Comparison of ENCODE assay signal across 8 cellular contexts in genomic region chr17:74296548-74296936, GRCh38. TPM values are rescaled to one million over a fixed set of nuclear protein-coding genes. Genes with fewer than 3 reads are reported as not detected.
DNase-seq lines count a peak whose midpoint lies in the region; ATAC-seq, FAIRE-seq and TF ChIP-seq lines count a peak whose summit lies in the region.

No MANE protein-coding gene starts in this region.

- BruUV-seq in endothelial cell of umbilical vein (replicated peaks; lab: Mats Ljungman, UMichigan): no TSS peak

- no peak overlapping the region for H2AFZ ChIP-seq in endothelial cell of umbilical vein (ENCODE audit: low read depth, low read length)

- no peaks in the 10 kb centered on the region for H3K9me1 ChIP-seq in endothelial cell of umbilical vein (replicated peaks; ENCODE audit: control insufficient read depth, extremely low read depth, insufficient read depth, low read length)

- peak; percentile 34 to 74 (median 38) for DNase-seq in NCI-H1417 (lab: John Stamatoyannopoulos, UW)
- DNase-seq in NCI-H1417 treated with DMSO at 0.1 percent for 48 hours (lab: John Stamatoyannopoulos, UW): no peak
- DNase-seq in Jurkat, Clone E6-1 (ENCODE audit: low read depth, low spot score): peak; percentile 26
- DNase-seq in SW480 (ENCODE audit: low spot score): peak; percentile 65
- DNase-seq in endothelial cell of umbilical vein (ENCODE audit: low read depth, low spot score): peak; percentile 7
- DNase-seq in myocyte (ENCODE audit: low read depth): peak; percentile 21
- DNase-seq in mesenteric fat pad (ENCODE audit: low spot score): no peak

- ATAC-seq in GM21515 (IDR thresholded peaks at IDR 0.05; ENCODE audit: unreplicated experiment): no peak

- no peaks in the 10 kb centered on the region for H3K36me3 ChIP-seq in endothelial cell of umbilical vein (ENCODE audit: control insufficient read depth in 2 of 2, extremely low read depth in 1 of 2, insufficient read depth in 2 of 2, low read length in 2 of 2)

- FAIRE-seq in endothelial cell of umbilical vein (lab: Jason Lieb, UNC): peak; percentile 72

- H3K27me3 ChIP-seq in endothelial cell of umbilical vein (ENCODE audit: control insufficient read depth in 2 of 2, insufficient read depth in 2 of 2, low read length in 2 of 2): peaks cover 0 to 2% of the 10 kb centered on the region in 2 experiments

- H3K27ac ChIP-seq in endothelial cell of umbilical vein (ENCODE audit: insufficient read depth, low read depth, low read length): no peak overlapping the region

- H3K4me3 ChIP-seq in Jurkat, Clone E6-1 (ENCODE audit: low read length): no peak overlapping the region
- no peak overlapping the region for H3K4me3 ChIP-seq in endothelial cell of umbilical vein (replicated peaks in 1 of 3; ENCODE audit: insufficient read depth in 1 of 3, low read depth in 1 of 3, low read length in 3 of 3)

- no peaks in the 10 kb centered on the region for H4K20me1 ChIP-seq in endothelial cell of umbilical vein (replicated peaks; ENCODE audit: control insufficient read depth, extremely low read depth, insufficient read depth, low read length)

- dilution Hi-C loops in endothelial cell of umbilical vein (cut with MboI; ENCODE audit: extremely low pct_ligation_motif_present, low sequenced_read_pairs): no loop called here

- no peaks in the 10 kb centered on the region for H3K9me3 ChIP-seq in endothelial cell of umbilical vein (replicated peaks; ENCODE audit: control insufficient read depth, insufficient read depth, low read length)

- POLR2A ChIA-PET in endothelial cell of umbilical vein (lab: Charles Lee): no interaction called here

- no peaks in the 10 kb centered on the region for H3K79me2 ChIP-seq in endothelial cell of umbilical vein (ENCODE audit: control insufficient read depth, insufficient read depth, low read length)

- intact Hi-C loops in endothelial cell of umbilical vein (cut with micrococcal nuclease): loop anchor here (5.0 kb wide), 1 partner anchor 84 kb away; the partner anchor contains the start of gene TTYH2

- no peak overlapping the region for H3K9ac ChIP-seq in endothelial cell of umbilical vein (replicated peaks; ENCODE audit: extremely low read depth, insufficient read depth, low read length)

- no peak for TF ChIP-seq POLR2A in endothelial cell of umbilical vein (IDR thresholded peaks at IDR 0.05; ENCODE audit: low read depth, low read length)

- no peaks in the 10 kb centered on the region for H3K4me1 ChIP-seq in endothelial cell of umbilical vein (ENCODE audit: control insufficient read depth, extremely low read depth, insufficient read depth, low read length)

- CTCF ChIA-PET in endothelial cell of umbilical vein (lab: Charles Lee): interaction anchor here (0.6 to 2.4 kb wide), 10 partner anchors 12 to 1740 kb away, joined by 3 to 12 read pairs (median 4); partner anchors contain the start of gene TTYH2

- TF ChIP-seq CTCF in endothelial cell of umbilical vein (IDR thresholded peaks at IDR 0.05; ENCODE audit: extremely low read depth in 1 of 2, insufficient read depth in 1 of 2, low read depth in 1 of 2, low read length in 2 of 2): peak; percentile 10 to 44

- H3K4me2 ChIP-seq in endothelial cell of umbilical vein (ENCODE audit: insufficient read depth, low read length): no peak overlapping the region

TF ChIP-seq in endothelial cell of umbilical vein, 7 proteins besides CTCF, POLR2A, EP300 and RAD21:
- TF ChIP-seq FOS (IDR thresholded peaks at IDR 0.05; ENCODE audit: borderline replicate concordance, insufficient read depth, low read length) (no peak), POLR2AphosphoS5 (IDR thresholded peaks at IDR 0.05; ENCODE audit: insufficient read depth, low read depth, low read length) (no peak), JUN (IDR thresholded peaks at IDR 0.05; ENCODE audit: borderline replicate concordance, insufficient read depth, insufficient read length, low read depth) (no peak), MAX (IDR thresholded peaks at IDR 0.05; ENCODE audit: insufficient read depth, insufficient read length) (no peak), GATA2 (IDR thresholded peaks at IDR 0.05; ENCODE audit: insufficient read depth, insufficient read length, low read depth, low read length) (no peak), EZH2 (IDR thresholded peaks at IDR 0.05; ENCODE audit: borderline replicate concordance, low read depth, low read length, severe bottlenecking) (no peak), MYC (IDR thresholded peaks at IDR 0.05; ENCODE audit: low read depth, low read length) (no peak)

RNA-seq across cellular contexts. Expression of gene DNAI2, which starts 22.5 kb away (rescaled TPM):
- polyA plus RNA-seq in Jurkat, Clone E6-1 (2012; ENCODE audit: insufficient read depth, insufficient read length): not detected
- not detected in 2 replicates for total RNA-seq in endothelial cell of umbilical vein
- polyA plus RNA-seq in endothelial cell of umbilical vein: not detected in 2 replicates
- not detected in 2 replicates for polyA plus RNA-seq in endothelial cell of umbilical vein (2011; cell fraction: cytosol; rRNA removed)
- polyA plus RNA-seq in endothelial cell of umbilical vein (2011; cell fraction: nucleus; rRNA removed): not detected in 2 replicates
- polyA plus RNA-seq in endothelial cell of umbilical vein (2012): not detected in 2 replicates
- not detected in 2 replicates for polyA minus RNA-seq in endothelial cell of umbilical vein
- not detected for polyA minus RNA-seq in endothelial cell of umbilical vein (2011; cell fraction: cytosol; rRNA and poly(A)+ RNA removed)
- not detected in 2 replicates for polyA minus RNA-seq in endothelial cell of umbilical vein (2011; cell fraction: nucleus; rRNA and poly(A)+ RNA removed)
- not detected in 2 replicates for total RNA-seq in myocyte
- not detected for polyA plus RNA-seq in myocyte (2012)
- not detected for total RNA-seq in mesenteric fat pad

RNA-seq across cellular contexts. Expression of gene KIF19, which starts 29.5 kb away (rescaled TPM):
- polyA plus RNA-seq in Jurkat, Clone E6-1 (2012; ENCODE audit: insufficient read depth, insufficient read length): 2.4 TPM
- total RNA-seq in endothelial cell of umbilical vein (0.21 and 0.84 TPM in 2 replicates), myocyte (not detected in 2 replicates), mesenteric fat pad (1.9 TPM)
- 0.10 and 0.11 TPM in 2 replicates for polyA plus RNA-seq in endothelial cell of umbilical vein
- 0.01 and 0.06 TPM in 2 replicates for polyA plus RNA-seq in endothelial cell of umbilical vein (2011; cell fraction: cytosol; rRNA removed)
- 0.25 and 0.48 TPM in 2 replicates for polyA plus RNA-seq in endothelial cell of umbilical vein (2011; cell fraction: nucleus; rRNA removed)
- 0.12 TPM in 1 of 2 replicates, not detected in the other for polyA plus RNA-seq in endothelial cell of umbilical vein (2012)
- polyA minus RNA-seq in endothelial cell of umbilical vein: 0.27 and 0.38 TPM in 2 replicates
- polyA minus RNA-seq in endothelial cell of umbilical vein (2011; cell fraction: cytosol; rRNA and poly(A)+ RNA removed): not detected
- polyA minus RNA-seq in endothelial cell of umbilical vein (2011; cell fraction: nucleus; rRNA and poly(A)+ RNA removed): not detected in 2 replicates
- polyA plus RNA-seq in myocyte (2012): not detected

Comparison
In these comparisons a context has a peak if more than half of its experiments do, and no peak if none do; other contexts are left out.
1. DNase-seq: peak in NCI-H1417 (3 of 3), Jurkat, Clone E6-1 (single experiment), SW480 (single experiment), endothelial cell of umbilical vein (single experiment) and myocyte (single experiment); none in NCI-H1417 treated with DMSO at 0.1 percent for 48 hours (single experiment) and mesenteric fat pad (single experiment).